In the genomic region with DNA sequence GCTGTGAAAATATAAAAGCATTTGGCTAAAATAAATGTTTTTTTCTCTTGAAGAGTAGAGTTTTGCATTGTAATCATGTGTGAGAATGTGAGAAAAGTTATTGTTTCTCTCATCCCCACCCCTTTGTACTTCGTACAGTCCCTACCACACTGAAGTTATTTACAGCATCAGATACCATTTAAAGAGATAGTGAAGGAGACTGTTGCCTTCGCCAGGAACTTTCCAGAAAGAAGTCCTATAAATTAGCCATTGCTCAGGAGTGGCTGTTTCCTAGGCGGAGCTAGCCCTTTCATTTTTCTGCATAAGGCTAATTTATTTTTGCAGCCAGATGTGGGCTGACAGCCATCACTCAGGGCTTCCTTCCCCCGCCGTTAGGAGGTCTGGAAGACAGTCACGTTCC, we compare ENCODE assay signal across 14 cellular contexts. TPM values are rescaled to one million over a fixed set of nuclear protein-coding genes. Genes with fewer than 3 reads are reported as not detected.
DNase-seq lines count a peak whose midpoint lies in the region; ATAC-seq and TF ChIP-seq lines count a peak whose summit lies in the region.
"Had no signal": no experiment of that assay in that cellular context is flagged by ENCODE, and none has a peak within 500 bp of the region (broad histone marks: within the 10 kb centered on the region; RNA-seq: fewer than 3 reads in every experiment).

No MANE protein-coding gene starts in this region.

- H3K36me3 ChIP-seq in Peyer's patch = no peaks in the 10 kb centered on the region
- no peaks in the 10 kb centered on the region for H3K36me3 ChIP-seq in stomach
- H3K36me3 ChIP-seq: upper lobe of left lung had no signal

- no peak for ATAC-seq in effector memory CD8-positive, alpha-beta T cell (replicated peaks)
- ATAC-seq in HG03442 (IDR thresholded peaks at IDR 0.05; ENCODE audit: unreplicated experiment) = no peak
- ATAC-seq in HG03342 (IDR thresholded peaks at IDR 0.05; ENCODE audit: unreplicated experiment) = no peak

- WGBS in stomach, 5 donors = 45 to 68% (median 54%) methylated on average over 6 of the region's 6 CpGs

- H3K4me1 Mint-ChIP-seq in effector memory CD8-positive, alpha-beta T cell (ENCODE audit: low read depth in 2 of 2) = peaks cover 28 to 56% of the 10 kb centered on the region in 2 donors
- H3K4me1 Mint-ChIP-seq in mesothelial cell of epicardium = peaks cover 79% of the 10 kb centered on the region
- H3K4me1 Mint-ChIP-seq in MCF 10A (ENCODE audit: insufficient read depth, unreplicated experiment) = peaks cover 5% of the 10 kb centered on the region

- H3K4me3 ChIP-seq in Peyer's patch = peak overlapping the region in 2 of 4 donors; percentile 27 to 43
- peak overlapping the region in 1 of 4 donors; percentile 2 for H3K4me3 ChIP-seq in stomach

- no peak for TF ChIP-seq CTCF in Peyer's patch (IDR thresholded peaks at IDR 0.05)
- no peak for TF ChIP-seq CTCF in mesothelial cell of epicardium (IDR thresholded peaks at IDR 0.05; ENCODE audit: unreplicated experiment)
- no peak for TF ChIP-seq CTCF in stomach (IDR thresholded peaks at IDR 0.05)
- TF ChIP-seq CTCF in MCF 10A (IDR thresholded peaks at IDR 0.05; ENCODE audit: unreplicated experiment) = no peak

- CTCF ChIA-PET in MCF 10A (lab: Yijun Ruan, JAX) = no interaction called here

- no peaks in the 10 kb centered on the region for H3K27me3 Mint-ChIP-seq in effector memory CD8-positive, alpha-beta T cell
- no peaks in the 10 kb centered on the region for H3K27me3 Mint-ChIP-seq in mesothelial cell of epicardium (ENCODE audit: low read depth)
- H3K27me3 Mint-ChIP-seq in MCF 10A (ENCODE audit: insufficient read depth, unreplicated experiment) = no peaks in the 10 kb centered on the region
- H3K27me3 Mint-ChIP-seq: activated CD4-positive, alpha-beta memory T cell treated with anti-CD3 and anti-CD28 coated beads for 36 hours; central memory CD8-positive, alpha-beta T cell had no signal

- H3K9me3 Mint-ChIP-seq in effector memory CD8-positive, alpha-beta T cell = no peaks in the 10 kb centered on the region
- H3K9me3 Mint-ChIP-seq in mesothelial cell of epicardium (no peaks in the 10 kb centered on the region), MCF 10A (ENCODE audit: unreplicated experiment) (no peaks in the 10 kb centered on the region)
- H3K9me3 Mint-ChIP-seq: activated CD4-positive, alpha-beta memory T cell treated with anti-CD3 and anti-CD28 coated beads for 36 hours; central memory CD8-positive, alpha-beta T cell had no signal

- peak overlapping the region; percentile 32 to 61 for H3K27ac Mint-ChIP-seq in effector memory CD8-positive, alpha-beta T cell
- H3K27ac Mint-ChIP-seq in mesothelial cell of epicardium (peak overlapping the region; percentile 97), MCF 10A (ENCODE audit: low read depth, unreplicated experiment) (no peak overlapping the region)
- H3K27ac Mint-ChIP-seq: activated CD4-positive, alpha-beta memory T cell treated with anti-CD3 and anti-CD28 coated beads for 36 hours had no signal

- TF ChIP-seq POLR2A in Peyer's patch (IDR thresholded peaks at IDR 0.05) (peak in 1 of 2 donors; percentile 30), stomach (IDR thresholded peaks at IDR 0.05) (no peak)

- DNase-seq in Peyer's patch (no peak), mesothelial cell of epicardium (ENCODE audit: low spot score in 2 of 2, unreplicated experiment in 2 of 2) (no peak), stomach (no peak), MCF 10A (ENCODE audit: unreplicated experiment) (no peak)
- no peak for DNase-seq in effector memory CD8-positive, alpha-beta T cell
- DNase-seq in activated CD4-positive, CD25-positive, alpha-beta regulatory T cell (lab: John Stamatoyannopoulos, UW) = no peak
- DNase-seq: activated CD4-positive, alpha-beta memory T cell treated with anti-CD3 and anti-CD28 coated beads for 36 hours; NCI-H2171 treated with DMSO at 0.1 percent for 48 hours; nucleus accumbens; stimulated activated CD4-positive, alpha-beta T cell treated with anti-CD3 and anti-CD28 coated beads, Interleukin-15, amount 100 ng/mL, for 24 hours; upper lobe of left lung had no signal

- H3K27ac ChIP-seq in Peyer's patch (peak overlapping the region in 3 of 4 donors; percentile 11 to 67 (median 42)), stomach (peak overlapping the region in 4 of 5 donors; percentile 8 to 72 (median 34))

- TF ChIP-seq EP300 in stomach (IDR thresholded peaks at IDR 0.05) = no peak

- intact Hi-C loops in stomach (cut with DNase I; ENCODE audit: low total_unique reads) = no loop called here
- intact Hi-C loops in MCF 10A (cut with micrococcal nuclease) = no loop called here

- no peak overlapping the region for H3K4me3 Mint-ChIP-seq in effector memory CD8-positive, alpha-beta T cell
- H3K4me3 Mint-ChIP-seq in mesothelial cell of epicardium (peak overlapping the region; percentile 61), MCF 10A (ENCODE audit: unreplicated experiment) (no peak overlapping the region)
- H3K4me3 Mint-ChIP-seq: activated CD4-positive, alpha-beta memory T cell treated with anti-CD3 and anti-CD28 coated beads for 36 hours; central memory CD8-positive, alpha-beta T cell had no signal

- no peaks in the 10 kb centered on the region for H3K9me3 ChIP-seq in Peyer's patch
- no peaks in the 10 kb centered on the region for H3K9me3 ChIP-seq in stomach
- H3K9me3 ChIP-seq: upper lobe of left lung had no signal

- H3K27me3 ChIP-seq in Peyer's patch (no peaks in the 10 kb centered on the region), stomach (no peaks in the 10 kb centered on the region)
- H3K27me3 ChIP-seq: upper lobe of left lung had no signal

- H3K36me3 Mint-ChIP-seq in effector memory CD8-positive, alpha-beta T cell (ENCODE audit: insufficient read depth) = peaks cover 24% of the 10 kb centered on the region
- H3K36me3 Mint-ChIP-seq in mesothelial cell of epicardium = peaks cover 5% of the 10 kb centered on the region
- peaks cover 4% of the 10 kb centered on the region for H3K36me3 Mint-ChIP-seq in MCF 10A (ENCODE audit: insufficient read depth, unreplicated experiment)
- H3K36me3 Mint-ChIP-seq: activated CD4-positive, alpha-beta memory T cell treated with anti-CD3 and anti-CD28 coated beads for 36 hours had no signal

- POLR2A ChIA-PET in MCF 10A (lab: Yijun Ruan, JAX) = no interaction called here

- H3K4me1 ChIP-seq in Peyer's patch = peaks cover 0 to 48% (median 1%) of the 10 kb centered on the region in 4 donors
- H3K4me1 ChIP-seq in stomach = peaks cover 0 to 80% (median 49%) of the 10 kb centered on the region in 4 donors

- no TSS peak for BruUV-seq in MCF 10A (replicated peaks; lab: Mats Ljungman, UMichigan)

RNA-seq across cellular contexts. Expression of a gene that starts 16.9 kb away (rescaled TPM):
- 10 to 100 TPM; 12.4 to 34.8 (median 28.4) TPM for total RNA-seq in Peyer's patch
- 48.6 to 50.6 TPM (median 50.0 TPM) in 3 replicates for total RNA-seq in mesothelial cell of epicardium
- 10 to 100 TPM in 3 of 5 donors, 1 to 10 TPM in 2; 7.0 to 21.0 (median 14.8) TPM for total RNA-seq in stomach
- polyA plus RNA-seq in stomach = 1 to 10 TPM; 4.2 to 7.0 (median 5.0) TPM
- 9.7 and 11.7 TPM in 2 replicates for total RNA-seq in MCF 10A (2022)

RNA-seq across cellular contexts. Expression of a gene that starts 18.6 kb away (rescaled TPM):
- total RNA-seq in Peyer's patch = 10 to 100 TPM; 19.6 to 24.1 (median 20.8) TPM
- 47.0 to 52.6 TPM (median 52.1 TPM) in 3 replicates for total RNA-seq in mesothelial cell of epicardium
- total RNA-seq in stomach = 10 to 100 TPM; 10.4 to 45.5 (median 19.3) TPM
- 10 to 100 TPM in 2 of 3 donors, 1 to 10 TPM in 1; 9.9 to 13.8 (median 10.6) TPM for polyA plus RNA-seq in stomach
- 19.8 and 20.6 TPM in 2 replicates for total RNA-seq in MCF 10A (2022)
